Comparison of ENCODE assay signal across 9 cellular contexts in genomic region chr10:28628184-28628893, GRCh38. TPM values are rescaled to one million over a fixed set of nuclear protein-coding genes. Genes with fewer than 3 reads are reported as not detected.
DNase-seq lines count a peak whose midpoint lies in the region; ATAC-seq and TF ChIP-seq lines count a peak whose summit lies in the region.
"Had no signal": no experiment of that assay in that cellular context is flagged by ENCODE, and none has a peak within 500 bp of the region (broad histone marks: within the 10 kb centered on the region; RNA-seq: fewer than 3 reads in every experiment).

No MANE protein-coding gene starts in this region.

- peaks cover 37% of the 10 kb centered on the region for H3K27me3 Mint-ChIP-seq in CD4-positive, alpha-beta T cell

- TF ChIP-seq CTCF in CD4-positive, alpha-beta T cell (IDR thresholded peaks at IDR 0.05) = peak; percentile 85
- peak; percentile 95 for TF ChIP-seq CTCF in IMR-90 (conservative IDR thresholded peaks at IDR 0.05; ENCODE audit: low read depth, low read length)

- POLR2A ChIA-PET in CD4-positive, alpha-beta T cell (lab: Charles Lee) = no interaction called here
- POLR2A ChIA-PET in IMR-90 (lab: Charles Lee; ENCODE audit: unreplicated experiment) = no interaction called here

- no peaks in the 10 kb centered on the region for H3K9me3 Mint-ChIP-seq in CD4-positive, alpha-beta T cell
- H3K9me3 Mint-ChIP-seq: T-helper 1 cell treated with Interleukin-12 subunit alpha and Interleukin-12 subunit beta and Interleukin-4 antibody, amounts not matched to agents 30 μg/mL and 1 μg/mL, for 36 hours had no signal

- no TSS peak for BruUV-seq in IMR-90 (replicated peaks; lab: Mats Ljungman, UMichigan)

- peak overlapping the region; percentile 35 for H2AFZ ChIP-seq in IMR-90 (replicated peaks; ENCODE audit: low read length, poor library complexity)
- H2AFZ ChIP-seq in neuronal stem cell (ENCODE audit: low read length) = peak overlapping the region; percentile 15

- H3K27ac Mint-ChIP-seq in CD4-positive, alpha-beta T cell = no peak overlapping the region
- H3K27ac Mint-ChIP-seq: T-helper 1 cell treated with Interleukin-12 subunit alpha and Interleukin-12 subunit beta and Interleukin-4 antibody, amounts not matched to agents 30 μg/mL and 1 μg/mL, for 36 hours had no signal

- H2BK15ac ChIP-seq in IMR-90 (ENCODE audit: low read depth, low read length) (no peak overlapping the region), neuronal stem cell (ENCODE audit: low read length) (no peak overlapping the region)

- peak; percentile 81 for ATAC-seq in CD4-positive, alpha-beta T cell (ENCODE audit: poor library complexity)
- ATAC-seq in GM19463 (IDR thresholded peaks at IDR 0.05; ENCODE audit: unreplicated experiment) (peak; percentile 76), IMR-90 (ENCODE audit: low read depth) (peak; percentile 89)

- H2BK20ac ChIP-seq in IMR-90 (ENCODE audit: low read depth, low read length) = no peak overlapping the region

- no peak overlapping the region for H4K91ac ChIP-seq in IMR-90 (ENCODE audit: insufficient read depth, low read depth, low read length)
- H4K91ac ChIP-seq in neuronal stem cell (ENCODE audit: low read depth, low read length, poor library complexity) = no peak overlapping the region

- peak; percentile 92 for TF ChIP-seq RAD21 in IMR-90 (IDR thresholded peaks at IDR 0.05; ENCODE audit: low read length)

- H3K14ac ChIP-seq in IMR-90 (replicated peaks; ENCODE audit: low read depth, low read length) (no peak overlapping the region), neuronal stem cell (ENCODE audit: low read length) (no peak overlapping the region)

- no peak for TF ChIP-seq POLR2A in IMR-90 (IDR thresholded peaks at IDR 0.05; ENCODE audit: low read depth, low read length)

- H2BK5ac ChIP-seq in IMR-90 (ENCODE audit: low read depth, low read length, poor library complexity, severe bottlenecking) (no peak overlapping the region), neuronal stem cell (ENCODE audit: low read length) (no peak overlapping the region)

- H3K4me3 ChIP-seq in IMR-90 (ENCODE audit: insufficient read depth, low read depth, low read length) (no peak overlapping the region), neuronal stem cell (ENCODE audit: low read length in 2 of 2) (no peak overlapping the region)

- no peak overlapping the region for H3K27ac ChIP-seq in CD4-positive, alpha-beta T cell (ENCODE audit: low read depth, low read length)
- H3K27ac ChIP-seq in IMR-90 (ENCODE audit: insufficient read depth, low read length) (no peak overlapping the region), neuronal stem cell (replicated peaks; ENCODE audit: low read length) (no peak overlapping the region)

- no peak overlapping the region; the same call in 1 of the 2 replicates for H3K4ac ChIP-seq in IMR-90 (ENCODE audit: low read depth, low read length)
- H3K4ac ChIP-seq in neuronal stem cell (ENCODE audit: low read length) = no peak overlapping the region

- peak overlapping the region; percentile 26; the same call in 1 of the 2 replicates for H3K4me2 ChIP-seq in IMR-90 (ENCODE audit: low read depth, low read length)
- H3K4me2 ChIP-seq in neuronal stem cell (ENCODE audit: insufficient read depth, low read length, poor library complexity, severe bottlenecking) = no peak overlapping the region

- no peak overlapping the region for H3K56ac ChIP-seq in IMR-90 (ENCODE audit: extremely low read depth, insufficient read depth, low read length)

- H3K18ac ChIP-seq in IMR-90 (ENCODE audit: low read depth, low read length) (no peak overlapping the region), neuronal stem cell (ENCODE audit: low read length) (peak overlapping the region; percentile 5)

- H3K9me1 ChIP-seq in IMR-90 (ENCODE audit: insufficient read depth, low read length) = no peaks in the 10 kb centered on the region; the same call in 1 of the 2 replicates

- dilution Hi-C loops in IMR-90 (cut with HindIII; ENCODE audit: low sequenced_read_pairs, unreplicated experiment) = no loop called here

- peaks cover 3% of the 10 kb centered on the region for H3K27me3 ChIP-seq in CD4-positive, alpha-beta T cell (ENCODE audit: control insufficient read depth, insufficient read depth, low read length)
- H3K27me3 ChIP-seq in IMR-90 (ENCODE audit: control insufficient read depth, insufficient read depth, low read length) (peaks cover 9% of the 10 kb centered on the region; the same call in 1 of the 2 replicates), neuronal stem cell (ENCODE audit: control insufficient read depth in 3 of 3, insufficient read depth in 3 of 3, low read depth in 1 of 3, low read length in 3 of 3) (peaks cover 0 to 3% (median 1%) of the 10 kb centered on the region in 3 experiments)

- no peak overlapping the region for H4K8ac ChIP-seq in IMR-90 (ENCODE audit: low read depth in 2 of 2, low read length in 2 of 2)
- no peak overlapping the region for H4K8ac ChIP-seq in neuronal stem cell (ENCODE audit: low read depth, low read length)

- H4K20me1 ChIP-seq in IMR-90 (ENCODE audit: insufficient read depth, low read length) = peaks cover 3% of the 10 kb centered on the region; the same call in 1 of the 2 replicates

- no peak overlapping the region for H3K9ac ChIP-seq in IMR-90 (ENCODE audit: low read depth, low read length)
- no peak overlapping the region for H3K9ac ChIP-seq in neuronal stem cell (ENCODE audit: low read depth, low read length, poor library complexity)

- H3K36me3 ChIP-seq in IMR-90 (ENCODE audit: control insufficient read depth, insufficient read depth, low read length) (no peaks in the 10 kb centered on the region), neuronal stem cell (replicated peaks in 1 of 2; ENCODE audit: control insufficient read depth in 2 of 2, insufficient read depth in 2 of 2, low read length in 2 of 2) (no peaks in the 10 kb centered on the region)

- peak; percentile 37 to 69 (median 52) for DNase-seq in CD4-positive, alpha-beta T cell
- DNase-seq in IMR-90 = peak; percentile 79
- DNase-seq in RKO (ENCODE audit: low spot score) = peak; percentile 82
- peak; percentile 28 for DNase-seq in activated T-helper 1 cell treated with Interleukin-2 at 50 U/mL for 16 hours (ENCODE audit: low read depth)
- peak; percentile 66 for DNase-seq in fibroblast of the conjunctiva (ENCODE audit: low read depth)
- DNase-seq in neuronal stem cell (ENCODE audit: low spot score) = peak; percentile 74
- DNase-seq in stromal cell of bone marrow (ENCODE audit: low read depth) = peak; percentile 74

- H3K79me1 ChIP-seq in IMR-90 (ENCODE audit: low read depth in 1 of 2, low read length in 2 of 2) = no peaks in the 10 kb centered on the region
- no peaks in the 10 kb centered on the region for H3K79me1 ChIP-seq in neuronal stem cell (ENCODE audit: low read depth, low read length)

- H3K4me3 Mint-ChIP-seq in CD4-positive, alpha-beta T cell = no peak overlapping the region
- H3K4me3 Mint-ChIP-seq: T-helper 1 cell treated with Interleukin-12 subunit alpha and Interleukin-12 subunit beta and Interleukin-4 antibody, amounts not matched to agents 30 μg/mL and 1 μg/mL, for 36 hours had no signal

- 0% methylated on average over 1 of the region's 15 CpGs; no CpG with 5 or more reads in 1 of the 2 experiments for WGBS in IMR-90 (ENCODE audit: extremely low coverage in 2 of 2, insufficient read length in 1 of 2), 2 experiments
- no CpG with 5 or more reads among the region's 15 CpGs for WGBS in neuronal stem cell (ENCODE audit: extremely low coverage in 2 of 2, insufficient read length in 2 of 2, insufficient replicate concordance in 1 of 2), 2 donors

- CTCF ChIA-PET in CD4-positive, alpha-beta T cell (lab: Charles Lee) = interaction anchor here (0.6 to 1.9 kb wide), 9 partner anchors 8 to 364 kb away, joined by 3 to 6 read pairs (median 3); no protein-coding TSS in a partner anchor
- CTCF ChIA-PET in IMR-90 (lab: Yijun Ruan, JAX) = interaction anchor here (1.1 to 1.5 kb wide), 2 partner anchors 36 to 765 kb away, joined by 4 to 6 read pairs; no protein-coding TSS in a partner anchor

- peaks cover 3% of the 10 kb centered on the region for H3K36me3 Mint-ChIP-seq in CD4-positive, alpha-beta T cell (ENCODE audit: low read depth)

- H2AK9ac ChIP-seq in IMR-90 (replicated peaks; ENCODE audit: low read depth, low read length, poor library complexity) = no peak overlapping the region

- no peak overlapping the region for H2BK12ac ChIP-seq in neuronal stem cell (ENCODE audit: low read length)

- no peaks in the 10 kb centered on the region for H3K9me3 ChIP-seq in CD4-positive, alpha-beta T cell (ENCODE audit: control insufficient read depth, low read length)
- H3K9me3 ChIP-seq in IMR-90 (ENCODE audit: control insufficient read depth, insufficient read depth, low read length) = no peaks in the 10 kb centered on the region
- H3K9me3 ChIP-seq in neuronal stem cell (replicated peaks in 1 of 2; ENCODE audit: control insufficient read depth in 2 of 2, insufficient read depth in 1 of 2, low read depth in 1 of 2, low read length in 2 of 2) = no peaks in the 10 kb centered on the region

- intact Hi-C loops in CD4-positive, alpha-beta T cell (cut with DNase I, micrococcal nuclease) = no loop called here
- intact Hi-C loops in IMR-90 (cut with micrococcal nuclease) = loop anchor here (1.0 to 5.0 kb wide), 5 partner anchors 32 to 820 kb away; no protein-coding TSS in a partner anchor

- H2AK5ac ChIP-seq in IMR-90 (ENCODE audit: low read depth, low read length) (no peak overlapping the region), neuronal stem cell (ENCODE audit: low read depth, low read length) (no peak overlapping the region)

- H3K23ac ChIP-seq in IMR-90 (ENCODE audit: low read depth, low read length) (no peak overlapping the region), neuronal stem cell (ENCODE audit: low read depth, low read length, poor library complexity) (no peak overlapping the region)

- H3K4me1 ChIP-seq in IMR-90 (ENCODE audit: control insufficient read depth, insufficient read depth, low read length) = peaks cover 2% of the 10 kb centered on the region; the same call in 1 of the 2 replicates
- H3K4me1 ChIP-seq in neuronal stem cell (ENCODE audit: control insufficient read depth in 2 of 2, insufficient read depth in 1 of 2, low read depth in 1 of 2, low read length in 2 of 2) = peaks cover 0 to 9% of the 10 kb centered on the region in 2 donors

- in situ Hi-C loops in IMR-90 (cut with MboI; ENCODE audit: low sequenced_read_pairs) = no loop called here

- no peak overlapping the region for H2BK120ac ChIP-seq in IMR-90 (ENCODE audit: low read depth, low read length)
- no peak overlapping the region for H2BK120ac ChIP-seq in neuronal stem cell (ENCODE audit: low read depth, low read length)

- H4K5ac ChIP-seq in IMR-90 (ENCODE audit: low read depth, low read length) = no peak overlapping the region

- H3K4me1 Mint-ChIP-seq in CD4-positive, alpha-beta T cell (ENCODE audit: low read depth) = peaks cover 12% of the 10 kb centered on the region

TF ChIP-seq in IMR-90, 13 proteins besides CTCF, POLR2A, EP300 and RAD21 (continues in another document):
- no peak for TF ChIP-seq MAFK (IDR thresholded peaks at IDR 0.05; ENCODE audit: low read depth, low read length)
- peak; percentile 71 for TF ChIP-seq BHLHE40 (IDR thresholded peaks at IDR 0.05; ENCODE audit: low read depth, low read length)

RNA-seq across cellular contexts. Expression of gene BAMBI, which starts 49.0 kb away (rescaled TPM):
- total RNA-seq in CD4-positive, alpha-beta T cell = 1 to 10 TPM; 2.5 to 2.9 TPM
- 19.4 and 20.8 TPM in 2 replicates for total RNA-seq in IMR-90 (2012; rRNA removed)
- polyA plus RNA-seq in IMR-90 (2012; rRNA removed) = 13.4 and 14.4 TPM in 2 replicates
- 8.3 and 14.5 TPM in 2 replicates for polyA plus RNA-seq in IMR-90 (2012; cell fraction: cytosol; rRNA removed)
- 8.6 and 10.7 TPM in 2 replicates for polyA plus RNA-seq in IMR-90 (2012; cell fraction: nucleus; rRNA removed; ENCODE audit: low replicate concordance)
- 0.82 TPM for polyA plus RNA-seq in neuronal stem cell (2013, experiment 1 of 2)
- 0.71 TPM for polyA plus RNA-seq in neuronal stem cell (2013, experiment 2 of 2)

Comparison
In these comparisons a context has a peak if more than half of its experiments do, and no peak if none do; other contexts are left out.
1. DNase-seq: peak in every context shown above with its lines; median percentile 82 in RKO; 79 in IMR-90; 74 in neuronal stem cell; 74 in stromal cell of bone marrow; 66 in fibroblast of the conjunctiva; 52 in CD4-positive, alpha-beta T cell; 28 in activated T-helper 1 cell treated with Interleukin-2 at 50 U/mL for 16 hours.